Comparison of ENCODE assay signal across 8 cellular contexts in genomic region chr1:228102791-228103620, GRCh38. TPM values are rescaled to one million over a fixed set of nuclear protein-coding genes. Genes with fewer than 3 reads are reported as not detected.
DNase-seq lines count a peak whose midpoint lies in the region; ATAC-seq and TF ChIP-seq lines count a peak whose summit lies in the region.

Gene C1orf35, minus strand, starts transcription at chr1:228103325. Its CDS starts 98 bp downstream, at chr1:228103227.

- H3K4me1 ChIP-seq in ectodermal cell (ENCODE audit: control insufficient read depth, insufficient read depth, low read length) (no peaks in the 10 kb centered on the region), lower lobe of right lung (peaks cover 27% of the 10 kb centered on the region)

- intact Hi-C loops in lower lobe of right lung (cut with DNase I) = no loop called here

- peaks cover 39% of the 10 kb centered on the region for H3K36me3 Mint-ChIP-seq in activated CD8-positive, alpha-beta T cell treated with anti-CD3 and anti-CD28 coated beads, Interleukin-2, amount 10 ng/mL, durations not matched to agents 7 days and 5 days (ENCODE audit: low read depth)

- peaks cover 38% of the 10 kb centered on the region for H3K4me1 Mint-ChIP-seq in activated CD8-positive, alpha-beta T cell treated with anti-CD3 and anti-CD28 coated beads, Interleukin-2, amount 10 ng/mL, durations not matched to agents 7 days and 5 days (ENCODE audit: low read depth)

- no peaks in the 10 kb centered on the region for H3K27me3 ChIP-seq in ectodermal cell (ENCODE audit: control insufficient read depth, insufficient read depth, low read length, poor library complexity, severe bottlenecking)
- no peaks in the 10 kb centered on the region for H3K27me3 ChIP-seq in lower lobe of right lung (ENCODE audit: low read depth)

- H3K27ac ChIP-seq in ectodermal cell (ENCODE audit: insufficient read depth, low read depth, low read length, poor library complexity, severe bottlenecking) (peak within 1 kb of the TSS; percentile 6), lower lobe of right lung (peak within 1 kb of the TSS; percentile 88)

- DNase-seq in CMK (ENCODE audit: low read depth) = peak; percentile 90
- peak; percentile 98 for DNase-seq in GM20000 (ENCODE audit: low spot score)
- DNase-seq in HS-5 (ENCODE audit: low read depth) = peak; percentile 68
- peak; percentile 49 for DNase-seq in NK-92 (lab: John Stamatoyannopoulos, UW; ENCODE audit: unreplicated experiment)
- DNase-seq in activated CD8-positive, alpha-beta T cell treated with anti-CD3 and anti-CD28 coated beads, Interleukin-2, amount 10 ng/mL, durations not matched to agents 7 days and 5 days = peak; percentile 96
- DNase-seq in lower lobe of right lung = peak; percentile 96
- DNase-seq in stimulated activated CD4-positive, alpha-beta T cell treated with anti-CD3 and anti-CD28 coated beads, TNF-alpha, amount 100 ng/mL, for 24 hours (ENCODE audit: low read depth in 3 of 3) = peak; percentile 87 to 95 (median 94)

- WGBS in ectodermal cell, 2 experiments = 0% methylated on average over 102 to 104 of the region's 104 CpGs

- POLR2A ChIA-PET in activated CD8-positive, alpha-beta T cell treated with anti-CD3 and anti-CD28 coated beads, Interleukin-2, amount 10 ng/mL, durations not matched to agents 7 days and 5 days (lab: Charles Lee) = no interaction called here

- H3K27me3 Mint-ChIP-seq in activated CD8-positive, alpha-beta T cell treated with anti-CD3 and anti-CD28 coated beads, Interleukin-2, amount 10 ng/mL, durations not matched to agents 7 days and 5 days (ENCODE audit: low read depth) = no peaks in the 10 kb centered on the region

- peak within 1 kb of the TSS; percentile 91 for H3K27ac Mint-ChIP-seq in activated CD8-positive, alpha-beta T cell treated with anti-CD3 and anti-CD28 coated beads, Interleukin-2, amount 10 ng/mL, durations not matched to agents 7 days and 5 days

- H3K9me3 ChIP-seq in ectodermal cell (ENCODE audit: control insufficient read depth, low read length) = no peaks in the 10 kb centered on the region
- H3K9me3 ChIP-seq in lower lobe of right lung = no peaks in the 10 kb centered on the region

- CTCF ChIA-PET in activated CD8-positive, alpha-beta T cell treated with anti-CD3 and anti-CD28 coated beads, Interleukin-2, amount 10 ng/mL, durations not matched to agents 7 days and 5 days (lab: Charles Lee) = no interaction called here

- no peak for TF ChIP-seq CTCF in GM20000 (IDR thresholded peaks at IDR 0.05; ENCODE audit: extremely low read depth, missing control alignments)
- TF ChIP-seq CTCF in lower lobe of right lung (IDR thresholded peaks at IDR 0.05) = no peak

- H3K36me3 ChIP-seq in ectodermal cell (ENCODE audit: control insufficient read depth, insufficient read depth, low read length) (peaks cover 27% of the 10 kb centered on the region), lower lobe of right lung (peaks cover 51% of the 10 kb centered on the region)

- no peaks in the 10 kb centered on the region for H3K9me3 Mint-ChIP-seq in activated CD8-positive, alpha-beta T cell treated with anti-CD3 and anti-CD28 coated beads, Interleukin-2, amount 10 ng/mL, durations not matched to agents 7 days and 5 days (ENCODE audit: insufficient read depth)

- ATAC-seq in activated CD8-positive, alpha-beta T cell treated with anti-CD3 and anti-CD28 coated beads, Interleukin-2, amount 10 ng/mL, durations not matched to agents 7 days and 5 days = peak; percentile 87
- peak; percentile 94 for ATAC-seq in lower lobe of right lung

- H3K4me3 Mint-ChIP-seq in activated CD8-positive, alpha-beta T cell treated with anti-CD3 and anti-CD28 coated beads, Interleukin-2, amount 10 ng/mL, durations not matched to agents 7 days and 5 days = peak within 1 kb of the TSS; percentile 80

- H3K4me3 ChIP-seq in ectodermal cell (ENCODE audit: insufficient read depth, low read depth, low read length) = peak within 1 kb of the TSS; percentile 83
- H3K4me3 ChIP-seq in lower lobe of right lung = peak within 1 kb of the TSS; percentile 90

RNA-seq across cellular contexts. Expression of gene C1orf35, which starts in this region (rescaled TPM):
- total RNA-seq in activated CD8-positive, alpha-beta T cell treated with anti-CD3 and anti-CD28 coated beads, Interleukin-2, amount 10 ng/mL, durations not matched to agents 7 days and 5 days = 10 to 100 TPM; 24.7 to 25.6 TPM
- polyA plus RNA-seq in ectodermal cell (2013, experiment 1 of 4) = 29.8 TPM
- 26.1 TPM for polyA plus RNA-seq in ectodermal cell (2013, experiment 2 of 4)
- polyA plus RNA-seq in ectodermal cell (2013, experiment 3 of 4) = 28.7 TPM
- 31.2 TPM for polyA plus RNA-seq in ectodermal cell (2013, experiment 4 of 4)
- 12.4 TPM for total RNA-seq in lower lobe of right lung

Comparison
In these comparisons a context has a peak if more than half of its experiments do, and no peak if none do; other contexts are left out.
1. Peak in every context shown above with its lines: DNase-seq, ATAC-seq, H3K4me3 ChIP-seq and H3K27ac ChIP-seq.